Comparison of ENCODE assay signal across 8 cellular contexts in the genomic region with DNA sequence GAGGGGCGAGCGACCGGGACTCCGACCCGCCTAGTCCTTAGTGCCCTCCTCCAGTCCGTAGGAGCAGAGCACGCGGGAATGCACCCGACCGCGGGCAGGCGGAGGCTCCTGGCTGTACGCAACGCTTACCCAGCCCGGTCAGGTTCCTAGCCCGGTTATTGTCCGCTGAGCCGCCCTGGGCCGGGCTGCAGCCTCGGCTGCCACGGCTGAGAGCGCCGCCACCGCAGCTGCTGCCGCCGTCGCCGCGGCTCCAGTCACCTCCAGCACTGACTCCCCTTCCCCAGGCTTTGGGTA. TPM values are rescaled to one million over a fixed set of nuclear protein-coding genes. Genes with fewer than 3 reads are reported as not detected.
DNase-seq lines count a peak whose midpoint lies in the region; ATAC-seq, FAIRE-seq and TF ChIP-seq lines count a peak whose summit lies in the region.

A gene (minus strand): TSS at position 268 of the 294 bp plus-strand sequence. CDS start 12,422 bp downstream, outside the sequence.

- DNase-seq in BE2C (no peak), left cardiac atrium (peak; percentile 49), NCI-H345 treated with DMSO at 0.1 percent for 48 hours (lab: John Stamatoyannopoulos, UW; ENCODE audit: unreplicated experiment) (no peak), frontal cortex (ENCODE audit: low spot score in 2 of 2) (no peak)
- no peak for DNase-seq in activated CD4-positive, alpha-beta memory T cell treated with anti-CD3 and anti-CD28 coated beads, Interleukin-2, amount 10 ng/mL, durations not matched to agents 7 days and 5 days

- POLR2A ChIA-PET in activated CD4-positive, alpha-beta memory T cell treated with anti-CD3 and anti-CD28 coated beads, Interleukin-2, amount 10 ng/mL, durations not matched to agents 7 days and 5 days (lab: Charles Lee) = interaction anchor here (1.1 to 1.5 kb wide), 3 partner anchors 10 to 832 kb away, joined by 3 to 5 read pairs (median 3); a partner anchor contains a TSS

- H3K27me3 ChIP-seq in BE2C = no peaks in the 10 kb centered on the region

- FAIRE-seq in frontal cortex (lab: Jason Lieb, UNC) = no peak

- peak within 1 kb of the TSS; percentile 81 for H3K4me3 Mint-ChIP-seq in activated CD4-positive, alpha-beta memory T cell treated with anti-CD3 and anti-CD28 coated beads, Interleukin-2, amount 10 ng/mL, durations not matched to agents 7 days and 5 days

- H3K9me3 ChIP-seq in BE2C = no peaks in the 10 kb centered on the region

- intact Hi-C loops in left cardiac atrium (cut with DNase I) = no loop called here

- no peaks in the 10 kb centered on the region for H3K36me3 Mint-ChIP-seq in activated CD4-positive, alpha-beta memory T cell treated with anti-CD3 and anti-CD28 coated beads, Interleukin-2, amount 10 ng/mL, durations not matched to agents 7 days and 5 days (ENCODE audit: low read depth)

- CTCF ChIA-PET in activated CD4-positive, alpha-beta memory T cell treated with anti-CD3 and anti-CD28 coated beads, Interleukin-2, amount 10 ng/mL, durations not matched to agents 7 days and 5 days (lab: Charles Lee) = no interaction called here

- peak within 1 kb of the TSS; percentile 31 to 92 (median 84) for H3K27ac ChIP-seq in skin epidermis

- H3K27me3 Mint-ChIP-seq in activated CD4-positive, alpha-beta memory T cell treated with anti-CD3 and anti-CD28 coated beads, Interleukin-2, amount 10 ng/mL, durations not matched to agents 7 days and 5 days = no peaks in the 10 kb centered on the region

- no peaks in the 10 kb centered on the region; the same call in 1 of the 2 replicates for H3K36me3 ChIP-seq in BE2C

- H3K4me1 ChIP-seq in BE2C = peaks cover 3% of the 10 kb centered on the region; the same call in 1 of the 2 replicates

- H3K4me1 Mint-ChIP-seq in activated CD4-positive, alpha-beta memory T cell treated with anti-CD3 and anti-CD28 coated beads, Interleukin-2, amount 10 ng/mL, durations not matched to agents 7 days and 5 days = peaks cover 2% of the 10 kb centered on the region

- H3K27ac Mint-ChIP-seq in activated CD4-positive, alpha-beta memory T cell treated with anti-CD3 and anti-CD28 coated beads, Interleukin-2, amount 10 ng/mL, durations not matched to agents 7 days and 5 days = peak within 1 kb of the TSS; percentile 80

- H3K9me3 Mint-ChIP-seq in activated CD4-positive, alpha-beta memory T cell treated with anti-CD3 and anti-CD28 coated beads, Interleukin-2, amount 10 ng/mL, durations not matched to agents 7 days and 5 days = no peaks in the 10 kb centered on the region

- ATAC-seq in GM19324 (IDR thresholded peaks at IDR 0.05; ENCODE audit: low FRiP score, unreplicated experiment) (peak; percentile 38), HG03175 (IDR thresholded peaks at IDR 0.05; ENCODE audit: unreplicated experiment) (peak; percentile 41), left cardiac atrium (peak; percentile 43 to 74)

- H3K4me3 ChIP-seq in BE2C (ENCODE audit: low read depth, low read length) (peak within 1 kb of the TSS; percentile 65), skin epidermis (peak within 1 kb of the TSS; percentile 50 to 67 (median 60))

- TF ChIP-seq CTCF in BE2C (IDR thresholded peaks at IDR 0.05; ENCODE audit: low read depth, low read length) = no peak

RNA-seq across cellular contexts. Expression of the gene that starts here (rescaled TPM):
- polyA plus RNA-seq in BE2C (2012; ENCODE audit: insufficient read depth, insufficient read length, low read depth) = 2.9 TPM
- total RNA-seq in activated CD4-positive, alpha-beta memory T cell treated with anti-CD3 and anti-CD28 coated beads, Interleukin-2, amount 10 ng/mL, durations not matched to agents 7 days and 5 days = 1 to 10 TPM; 2.9 to 3.0 TPM
- 1 to 10 TPM; 3.6 to 3.8 TPM for total RNA-seq in left cardiac atrium
- 7.7 TPM for total RNA-seq in frontal cortex
